Comparison of ENCODE assay signal across 9 cellular contexts in the genomic region with DNA sequence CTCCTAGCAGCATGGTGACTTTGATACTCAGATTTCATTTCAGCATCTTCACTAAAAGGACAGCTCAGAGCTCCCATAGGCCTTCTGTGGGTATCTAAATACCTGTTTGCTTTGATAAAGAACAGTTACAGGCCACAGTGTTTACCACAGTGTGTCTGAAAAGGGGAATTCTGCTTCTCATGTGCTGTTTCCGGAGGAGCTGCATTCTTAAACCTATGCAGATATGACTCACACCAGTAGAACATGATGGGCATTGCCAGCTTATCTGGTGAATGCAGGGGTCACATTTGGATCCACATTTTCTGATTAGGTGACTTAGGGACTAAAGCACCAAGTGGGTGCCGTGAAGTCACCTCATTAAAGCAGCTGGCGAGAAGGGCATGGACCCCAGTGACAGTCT. TPM values are rescaled to one million over a fixed set of nuclear protein-coding genes. Genes with fewer than 3 reads are reported as not detected.
DNase-seq lines count a peak whose midpoint lies in the region; ATAC-seq and TF ChIP-seq lines count a peak whose summit lies in the region.
"Had no signal": no experiment of that assay in that cellular context is flagged by ENCODE, and none has a peak within 500 bp of the region (broad histone marks: within the 10 kb centered on the region; RNA-seq: fewer than 3 reads in every experiment).

No MANE protein-coding gene starts in this region.

- TF ChIP-seq CTCF in GM13977 (IDR thresholded peaks at IDR 0.05; ENCODE audit: extremely low read depth, insufficient read depth, missing control alignments) (no peak), PC-3 (conservative IDR thresholded peaks at IDR 0.05; ENCODE audit: low read depth, low read length) (no peak), epithelial cell of esophagus (IDR thresholded peaks at IDR 0.05; ENCODE audit: insufficient read depth, low read depth, low read length, missing control alignments) (no peak), endothelial cell (IDR thresholded peaks at IDR 0.05; ENCODE audit: unreplicated experiment) (no peak)

- CTCF ChIA-PET in PC-3 (lab: Charles Lee), result no interaction called here

- intact Hi-C loops in PC-3 (cut with micrococcal nuclease), result no loop called here

- H3K79me2 ChIP-seq in PC-3 (ENCODE audit: low read length), result no peaks in the 10 kb centered on the region

- ATAC-seq in GM21529 (IDR thresholded peaks at IDR 0.05; ENCODE audit: unreplicated experiment), result peak; percentile 91
- ATAC-seq in PC-3, result peak; percentile 61
- no peak for ATAC-seq in GM21737 (IDR thresholded peaks at IDR 0.05; ENCODE audit: unreplicated experiment)

- H3K4me2 ChIP-seq in PC-3 (ENCODE audit: low read length), result no peak overlapping the region

- no peaks in the 10 kb centered on the region for H3K9me2 ChIP-seq in PC-3 (replicated peaks; ENCODE audit: low read length)

- H3F3A ChIP-seq in PC-3 (ENCODE audit: low read length, unreplicated experiment), result no peaks in the 10 kb centered on the region

- no peak overlapping the region for H3K4me3 ChIP-seq in PC-3 (ENCODE audit: low read length)
- no peak overlapping the region for H3K4me3 ChIP-seq in epithelial cell of esophagus (ENCODE audit: low read length)

- no peaks in the 10 kb centered on the region for H3K27me3 ChIP-seq in PC-3 (ENCODE audit: low read length)

- no peak overlapping the region for H2AFZ ChIP-seq in PC-3 (ENCODE audit: low read length)

- no TSS peak for BruUV-seq in PC-3 (replicated peaks; lab: Mats Ljungman, UMichigan)

- POLR2A ChIA-PET in PC-3 (lab: Charles Lee; ENCODE audit: unreplicated experiment), result no interaction called here

- H3K9me3 Mint-ChIP-seq in endothelial cell (ENCODE audit: unreplicated experiment), result no peaks in the 10 kb centered on the region

- peaks cover 52% of the 10 kb centered on the region for H3K36me3 Mint-ChIP-seq in endothelial cell (ENCODE audit: low read depth, unreplicated experiment)

- no peaks in the 10 kb centered on the region for H4K20me1 ChIP-seq in PC-3 (ENCODE audit: low read length)

- in situ Hi-C loops in GM13977 (cut with MboI; ENCODE audit: low pct_unique_long_range_greater_than_20kb, low sequenced_read_pairs, unreplicated experiment), result no loop called here

- H3K27ac Mint-ChIP-seq in endothelial cell (ENCODE audit: unreplicated experiment), result no peak overlapping the region

- H3K36me3 ChIP-seq in PC-3 (ENCODE audit: low read depth, low read length), result peaks cover 48% of the 10 kb centered on the region

- H3K27ac ChIP-seq in PC-3 (ENCODE audit: low read length), result no peak overlapping the region

- DNase-seq in GM13977 (ENCODE audit: low spot score) (peak; percentile 45), PC-3 (no peak), epithelial cell of esophagus (ENCODE audit: low read depth) (peak; percentile 26), HCEC 1CT (no peak), SKM-1 treated with dmso at 0.1 percent for 144 hours (lab: John Stamatoyannopoulos, UW; ENCODE audit: unreplicated experiment) (no peak), endothelial cell (ENCODE audit: low spot score) (no peak)
- DNase-seq: NCI-H1105 treated with DMSO at 0.1 percent for 48 hours had no signal

- H3K27me3 Mint-ChIP-seq in endothelial cell (ENCODE audit: unreplicated experiment), result no peaks in the 10 kb centered on the region

- no peaks in the 10 kb centered on the region for H3K9me3 ChIP-seq in PC-3 (ENCODE audit: low read length)

- H3K4me1 ChIP-seq in PC-3 (ENCODE audit: insufficient read depth, low read length), result no peaks in the 10 kb centered on the region

- H3K9ac ChIP-seq in PC-3 (ENCODE audit: low read length), result no peak overlapping the region

- H3K4me3 Mint-ChIP-seq in endothelial cell (ENCODE audit: unreplicated experiment), result no peak overlapping the region

- H3K4me1 Mint-ChIP-seq in endothelial cell (ENCODE audit: unreplicated experiment), result no peaks in the 10 kb centered on the region

RNA-seq across cellular contexts. Expression of a gene that starts 52.6 kb away (rescaled TPM):
- total RNA-seq in PC-3 (2014; rRNA removed) (17.7 and 27.1 TPM in 2 replicates), endothelial cell (ENCODE audit: unreplicated experiment) (53.5 TPM)

Comparison
In these comparisons a context has a peak if more than half of its experiments do, and no peak if none do; other contexts are left out.
1. DNase-seq: peak in GM13977 (single experiment) and epithelial cell of esophagus (single experiment); none in PC-3 (single experiment), HCEC 1CT (single experiment), SKM-1 treated with dmso at 0.1 percent for 144 hours (single experiment) and endothelial cell (single experiment).